In genomic region chr10:110788620-110789385, GRCh38 we compare ENCODE assay signal across 26 cellular contexts.
DNase-seq lines count a peak whose midpoint lies in the region; ATAC-seq and TF ChIP-seq lines count a peak whose summit lies in the region.
"Had no signal": no experiment of that assay in that cellular context is flagged by ENCODE, and none has a peak within 500 bp of the region (broad histone marks: within the 10 kb centered on the region; RNA-seq: fewer than 3 reads in every experiment).

No MANE protein-coding gene starts in this region.

- no peak for DNase-seq in activated T-cell treated with anti-CD3 and anti-CD28 coated beads, Interleukin-2, amount 50 U/mL, for 72 hours
- no peak for DNase-seq in activated T-cell treated with anti-CD3 and anti-CD28 coated beads, Interleukin-2, amount 50 U/mL, for 4 hours
- no peak for DNase-seq in glutamatergic neuron
- DNase-seq in psoas muscle: no peak
- no peak for DNase-seq in activated CD4-positive, CD25-positive, alpha-beta regulatory T cell treated with anti-CD3 and anti-CD28 coated beads, Interleukin-2, amount 50 U/mL, for 72 hours
- DNase-seq in endothelial cell (ENCODE audit: low spot score): no peak
- DNase-seq: activated naive CD4-positive, alpha-beta T cell treated with anti-CD3 and anti-CD28 coated beads for 36 hours; brain microvascular endothelial cell; CD8-positive, alpha-beta memory T cell; effector CD8-positive, alpha-beta T cell; GDM1; NCI-H1048; NCI-H226; NCI-H774; OCI-M1; small intestine; stimulated activated CD4-positive, alpha-beta T cell treated with anti-CD3 and anti-CD28 coated beads, Interleukin-2, amount 100 ng/mL, for 24 hours; tibial artery had no signal

- no peak overlapping the region for H3K4me3 Mint-ChIP-seq in activated T-cell treated with anti-CD3 and anti-CD28 coated beads, Interleukin-2, amount 50 U/mL, for 72 hours
- no peak overlapping the region for H3K4me3 Mint-ChIP-seq in activated T-cell treated with anti-CD3 and anti-CD28 coated beads, Interleukin-2, amount 50 U/mL, for 4 hours
- H3K4me3 Mint-ChIP-seq in glutamatergic neuron (ENCODE audit: unreplicated experiment) (peak overlapping the region; percentile 64), endothelial cell (ENCODE audit: unreplicated experiment) (no peak overlapping the region)
- H3K4me3 Mint-ChIP-seq: activated naive CD4-positive, alpha-beta T cell treated with anti-CD3 and anti-CD28 coated beads for 36 hours; activated T-helper 1 cell treated with anti-CD3 and anti-CD28 coated beads, Interleukin-12 subunit alpha, Interleukin-12 subunit beta, Interleukin-2, Interleukin-4 antibody, amounts not matched to agents 30 ng/mL and 10 ng/mL and 1 ng/mL, durations not matched to agents 14 hours and 24 hours and 36 hours; B cell; CD8-positive, alpha-beta memory T cell; memory B cell; T-helper 2 cell treated with Interferon-gamma antibody and Interleukin-4, amounts not matched to agents 5 μg/mL and 100 μg/mL, for 36 hours had no signal

- ATAC-seq in activated T-cell treated with anti-CD3 and anti-CD28 coated beads, Interleukin-2, amount 50 U/mL, for 72 hours (replicated peaks in 1 of 2): no peak
- ATAC-seq in activated T-cell treated with anti-CD3 and anti-CD28 coated beads, Interleukin-2, amount 50 U/mL, for 4 hours: no peak
- ATAC-seq in psoas muscle (no peak), GM21381 (IDR thresholded peaks at IDR 0.05; ENCODE audit: unreplicated experiment) (no peak)

- H2AFZ ChIP-seq in OCI-LY1 (ENCODE audit: low read length): no peak overlapping the region

- H3F3A ChIP-seq in OCI-LY1 (ENCODE audit: insufficient read depth, low read length): no peaks in the 10 kb centered on the region; the same call in 1 of the 2 replicates

- 81 to 88% (median 86%) methylated on average over 8 of the region's 8 CpGs for WGBS in psoas muscle, 3 donors

- H3K4me3 ChIP-seq in OCI-LY1 (ENCODE audit: low read depth, low read length, poor library complexity, severe bottlenecking): no peak overlapping the region
- no peak overlapping the region for H3K4me3 ChIP-seq in psoas muscle
- H3K4me3 ChIP-seq: adrenal gland, tibial artery had no signal

- H4K20me1 ChIP-seq in OCI-LY1 (ENCODE audit: insufficient read depth, low read length): no peaks in the 10 kb centered on the region

- H3K9me3 Mint-ChIP-seq in activated T-cell treated with anti-CD3 and anti-CD28 coated beads, Interleukin-2, amount 50 U/mL, for 72 hours: peaks cover under 1 to 2% of the 10 kb centered on the region in 2 donors
- no peaks in the 10 kb centered on the region for H3K9me3 Mint-ChIP-seq in activated T-cell treated with anti-CD3 and anti-CD28 coated beads, Interleukin-2, amount 50 U/mL, for 4 hours
- peaks cover 6% of the 10 kb centered on the region for H3K9me3 Mint-ChIP-seq in glutamatergic neuron (ENCODE audit: unreplicated experiment)
- H3K9me3 Mint-ChIP-seq in endothelial cell (ENCODE audit: unreplicated experiment): no peaks in the 10 kb centered on the region
- H3K9me3 Mint-ChIP-seq: activated naive CD4-positive, alpha-beta T cell treated with anti-CD3 and anti-CD28 coated beads for 36 hours; activated T-helper 1 cell treated with anti-CD3 and anti-CD28 coated beads, Interleukin-12 subunit alpha, Interleukin-12 subunit beta, Interleukin-2, Interleukin-4 antibody, amounts not matched to agents 30 ng/mL and 10 ng/mL and 1 ng/mL, durations not matched to agents 14 hours and 24 hours and 36 hours; CD8-positive, alpha-beta memory T cell; memory B cell; T-helper 2 cell treated with Interferon-gamma antibody and Interleukin-4, amounts not matched to agents 5 μg/mL and 100 μg/mL, for 36 hours had no signal

- no peaks in the 10 kb centered on the region for H3K27me3 Mint-ChIP-seq in activated T-cell treated with anti-CD3 and anti-CD28 coated beads, Interleukin-2, amount 50 U/mL, for 72 hours (ENCODE audit: low read depth)
- no peaks in the 10 kb centered on the region for H3K27me3 Mint-ChIP-seq in activated T-cell treated with anti-CD3 and anti-CD28 coated beads, Interleukin-2, amount 50 U/mL, for 4 hours (ENCODE audit: low read depth)
- peaks cover 2% of the 10 kb centered on the region for H3K27me3 Mint-ChIP-seq in glutamatergic neuron (ENCODE audit: unreplicated experiment)
- peaks cover 1% of the 10 kb centered on the region for H3K27me3 Mint-ChIP-seq in endothelial cell (ENCODE audit: unreplicated experiment)
- H3K27me3 Mint-ChIP-seq: B cell; CD8-positive, alpha-beta memory T cell; memory B cell had no signal

- H3K27ac Mint-ChIP-seq in activated T-cell treated with anti-CD3 and anti-CD28 coated beads, Interleukin-2, amount 50 U/mL, for 72 hours: peak overlapping the region; percentile 63
- peak overlapping the region; percentile 86 for H3K27ac Mint-ChIP-seq in glutamatergic neuron (ENCODE audit: unreplicated experiment)
- no peak overlapping the region for H3K27ac Mint-ChIP-seq in endothelial cell (ENCODE audit: unreplicated experiment)
- H3K27ac Mint-ChIP-seq: activated naive CD4-positive, alpha-beta T cell treated with anti-CD3 and anti-CD28 coated beads for 36 hours; activated T-helper 1 cell treated with anti-CD3 and anti-CD28 coated beads, Interleukin-12 subunit alpha, Interleukin-12 subunit beta, Interleukin-2, Interleukin-4 antibody, amounts not matched to agents 30 ng/mL and 10 ng/mL and 1 ng/mL, durations not matched to agents 14 hours and 24 hours and 36 hours; B cell; memory B cell; T-helper 2 cell treated with Interferon-gamma antibody and Interleukin-4, amounts not matched to agents 5 μg/mL and 100 μg/mL, for 36 hours had no signal

- H3K4me1 Mint-ChIP-seq in activated T-cell treated with anti-CD3 and anti-CD28 coated beads, Interleukin-2, amount 50 U/mL, for 72 hours (ENCODE audit: low read depth): peaks cover 43% of the 10 kb centered on the region
- H3K4me1 Mint-ChIP-seq in activated T-cell treated with anti-CD3 and anti-CD28 coated beads, Interleukin-2, amount 50 U/mL, for 4 hours (ENCODE audit: low read depth): peaks cover 11% of the 10 kb centered on the region
- H3K4me1 Mint-ChIP-seq in glutamatergic neuron (ENCODE audit: low read depth, unreplicated experiment) (peaks cover 71% of the 10 kb centered on the region), endothelial cell (ENCODE audit: unreplicated experiment) (peaks cover 13% of the 10 kb centered on the region)
- H3K4me1 Mint-ChIP-seq: B cell had no signal

- intact Hi-C loops in psoas muscle (cut with DNase I): no loop called here

- no peak overlapping the region for H3K4me2 ChIP-seq in OCI-LY1 (ENCODE audit: low read length)

- H3K9me3 ChIP-seq in OCI-LY1 (ENCODE audit: low read length) (no peaks in the 10 kb centered on the region), psoas muscle (no peaks in the 10 kb centered on the region)
- H3K9me3 ChIP-seq: adrenal gland, neutrophil, tibial artery had no signal

- H3K79me2 ChIP-seq in OCI-LY1 (ENCODE audit: insufficient read depth, low read length): no peaks in the 10 kb centered on the region

- no peak overlapping the region for H3K9ac ChIP-seq in OCI-LY1 (ENCODE audit: low read length)

- H3K27me3 ChIP-seq in OCI-LY1 (ENCODE audit: insufficient read depth, low read length) (no peaks in the 10 kb centered on the region), psoas muscle (ENCODE audit: insufficient read depth in 3 of 3, low read length in 2 of 3) (no peaks in the 10 kb centered on the region)
- H3K27me3 ChIP-seq: adrenal gland, brain microvascular endothelial cell, neutrophil, tibial artery had no signal

- H3K27ac ChIP-seq in OCI-LY1 (ENCODE audit: low read depth, low read length, poor library complexity, severe bottlenecking) (peak overlapping the region; percentile 4), psoas muscle (peak overlapping the region; percentile 63)
- H3K27ac ChIP-seq: brain microvascular endothelial cell, neutrophil, tibial artery had no signal

- no peaks in the 10 kb centered on the region for H3K9me2 ChIP-seq in OCI-LY1 (ENCODE audit: low read depth, low read length)

- H3K4me1 ChIP-seq in OCI-LY1 (ENCODE audit: insufficient read depth, low read length, severe bottlenecking) (peaks cover 67% of the 10 kb centered on the region), psoas muscle (peaks cover 12% of the 10 kb centered on the region)

- peaks cover under 1 to 2% of the 10 kb centered on the region in 2 donors for H3K36me3 Mint-ChIP-seq in activated T-cell treated with anti-CD3 and anti-CD28 coated beads, Interleukin-2, amount 50 U/mL, for 72 hours (ENCODE audit: insufficient read depth in 2 of 2)
- H3K36me3 Mint-ChIP-seq in activated T-cell treated with anti-CD3 and anti-CD28 coated beads, Interleukin-2, amount 50 U/mL, for 4 hours (ENCODE audit: insufficient read depth): no peaks in the 10 kb centered on the region
- H3K36me3 Mint-ChIP-seq in glutamatergic neuron (ENCODE audit: unreplicated experiment) (no peaks in the 10 kb centered on the region), endothelial cell (ENCODE audit: low read depth, unreplicated experiment) (no peaks in the 10 kb centered on the region)
- H3K36me3 Mint-ChIP-seq: CD8-positive, alpha-beta memory T cell; memory B cell had no signal

- no peaks in the 10 kb centered on the region for H3K36me3 ChIP-seq in OCI-LY1 (ENCODE audit: insufficient read depth, low read length)
- peaks cover 0 to 33% of the 10 kb centered on the region in 2 donors for H3K36me3 ChIP-seq in psoas muscle (ENCODE audit: insufficient read depth in 1 of 2, low read depth in 1 of 2)
- H3K36me3 ChIP-seq: adrenal gland, brain microvascular endothelial cell, neutrophil, tibial artery had no signal

- TF ChIP-seq CTCF in OCI-LY1 (IDR thresholded peaks at IDR 0.05; ENCODE audit: low read length) (no peak), glutamatergic neuron (IDR thresholded peaks at IDR 0.05; ENCODE audit: partially characterized antibody, unreplicated experiment) (no peak), psoas muscle (IDR thresholded peaks at IDR 0.05) (no peak), endothelial cell (IDR thresholded peaks at IDR 0.05; ENCODE audit: unreplicated experiment) (no peak)
